Comparison of ENCODE assay signal across 9 cellular contexts in the genomic region with DNA sequence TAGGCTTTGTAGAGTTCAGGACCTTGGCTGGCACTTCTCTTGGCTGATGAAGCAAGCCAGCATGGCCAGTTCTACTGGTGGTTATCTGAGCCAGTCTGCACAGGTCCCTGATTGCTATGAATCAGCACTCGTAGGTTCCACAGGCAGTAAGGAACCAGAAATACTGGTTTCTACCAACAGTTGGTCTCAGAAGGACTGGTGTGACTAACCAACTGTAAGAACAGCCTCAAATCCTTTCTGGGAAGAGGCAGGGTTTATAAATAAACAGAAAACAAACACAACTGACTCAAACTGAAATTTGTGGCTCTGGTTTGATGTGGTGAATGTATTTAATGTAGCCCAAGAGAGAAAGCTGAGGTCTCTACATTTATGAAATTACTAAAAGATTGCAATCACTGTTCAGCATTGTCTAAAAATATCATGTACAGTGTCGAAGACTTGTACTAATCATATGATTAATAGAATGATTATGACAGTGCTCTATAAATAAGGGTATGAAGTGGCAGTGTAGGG. TPM values are rescaled to one million over a fixed set of nuclear protein-coding genes. Genes with fewer than 3 reads are reported as not detected.
DNase-seq lines count a peak whose midpoint lies in the region; ATAC-seq and TF ChIP-seq lines count a peak whose summit lies in the region.
"Had no signal": no experiment of that assay in that cellular context is flagged by ENCODE, and none has a peak within 500 bp of the region (broad histone marks: within the 10 kb centered on the region; RNA-seq: fewer than 3 reads in every experiment).

No MANE protein-coding gene starts in this region.

- TF ChIP-seq CTCF in fibroblast of villous mesenchyme (IDR thresholded peaks at IDR 0.05; ENCODE audit: insufficient read depth, low read depth, low read length): no peak

- peak; percentile 74 for DNase-seq in DMS79 (lab: John Stamatoyannopoulos, UW)
- peak; percentile 46 to 49 for DNase-seq in SJSA1 (ENCODE audit: low read depth in 1 of 2, low spot score in 2 of 2)
- peak; percentile 38 for DNase-seq in fibroblast of villous mesenchyme (ENCODE audit: low read depth)
- peak; percentile 13 to 33 for DNase-seq in stimulated activated CD8-positive, alpha-beta memory T cell treated with anti-CD3 and anti-CD28 coated beads, Interleukin-7, amount 100 ng/mL, for 48 hours (ENCODE audit: extremely low read depth in 1 of 2, low read depth in 1 of 2)
- no peak for DNase-seq in effector CD4-positive, alpha-beta T cell
- DNase-seq in NCI-H1105 treated with DMSO at 0.1 percent for 48 hours (lab: John Stamatoyannopoulos, UW): no peak
- DNase-seq: naive B cell had no signal

- H3K36me3 ChIP-seq in SJSA1: no peaks in the 10 kb centered on the region

- no peaks in the 10 kb centered on the region for H3K9me3 ChIP-seq in SJSA1 (replicated peaks)

- H3K27me3 ChIP-seq in SJSA1 (replicated peaks): no peaks in the 10 kb centered on the region

- H3K4me1 ChIP-seq in SJSA1 (replicated peaks): peaks cover 37% of the 10 kb centered on the region

- H3K27ac ChIP-seq in SJSA1: peak overlapping the region; percentile 48

- H3K4me3 ChIP-seq in SJSA1 (no peak overlapping the region), fibroblast of villous mesenchyme (ENCODE audit: low read depth, low read length) (no peak overlapping the region)

- ATAC-seq in GM19395 (IDR thresholded peaks at IDR 0.05; ENCODE audit: unreplicated experiment): peak; percentile 97
- ATAC-seq in HG03280 (IDR thresholded peaks at IDR 0.05; ENCODE audit: unreplicated experiment): peak; percentile 94

RNA-seq across cellular contexts. Expression of gene RAPH1, which starts 44.1 kb away (rescaled TPM):
- total RNA-seq in SJSA1 (2014; rRNA removed; shearing (Covaris generic)): 15.4 and 45.7 TPM in 2 replicates
- total RNA-seq in fibroblast of villous mesenchyme: 13.2 and 19.4 TPM in 2 replicates

Comparison
In these comparisons a context has a peak if more than half of its experiments do, and no peak if none do; other contexts are left out.
1. DNase-seq: peak in DMS79 (single experiment), SJSA1 (2 of 2), fibroblast of villous mesenchyme (single experiment) and stimulated activated CD8-positive, alpha-beta memory T cell treated with anti-CD3 and anti-CD28 coated beads, Interleukin-7, amount 100 ng/mL, for 48 hours (2 of 2); none in effector CD4-positive, alpha-beta T cell (single experiment) and NCI-H1105 treated with DMSO at 0.1 percent for 48 hours (single experiment).